10 cellular contexts compared by ENCODE assay signal in the genomic region with DNA sequence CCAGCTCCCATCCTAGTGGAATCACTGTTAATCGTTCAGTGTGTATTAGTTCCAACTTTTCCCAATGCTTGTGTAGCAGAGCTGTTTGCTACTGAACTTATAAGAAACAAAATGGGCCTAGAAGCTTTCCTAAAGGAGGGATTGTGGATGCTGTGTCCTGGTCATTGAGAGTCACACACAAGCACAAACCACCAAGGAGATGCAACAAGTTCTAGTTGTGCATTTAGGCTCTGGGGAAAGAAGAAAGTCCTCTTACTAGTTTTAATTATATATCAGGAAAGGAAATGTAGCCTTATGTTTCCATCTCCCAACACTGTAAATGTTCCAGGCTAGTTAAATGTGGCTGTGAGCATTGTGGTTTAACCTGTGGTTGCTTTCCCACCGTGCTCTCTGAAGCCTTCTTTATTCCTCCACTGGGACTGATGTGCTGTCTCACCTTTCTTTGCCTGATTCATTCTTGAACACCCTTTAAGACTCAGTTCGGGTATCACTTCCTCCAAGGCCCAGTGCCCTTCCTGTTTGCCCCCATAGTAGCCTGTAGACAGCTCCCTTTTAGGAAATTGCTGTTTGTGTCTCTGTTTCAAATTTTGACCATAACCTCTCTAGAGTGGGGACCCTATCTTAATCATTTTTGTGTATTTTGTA. TPM values are rescaled to one million over a fixed set of nuclear protein-coding genes. Genes with fewer than 3 reads are reported as not detected.
DNase-seq lines count a peak whose midpoint lies in the region; ATAC-seq, FAIRE-seq and TF ChIP-seq lines count a peak whose summit lies in the region.
"Had no signal": no experiment of that assay in that cellular context is flagged by ENCODE, and none has a peak within 500 bp of the region (broad histone marks: within the 10 kb centered on the region; RNA-seq: fewer than 3 reads in every experiment).

No MANE protein-coding gene starts in this region.

- H4K20me1 ChIP-seq in GM12878 (ENCODE audit: control insufficient read depth, insufficient read depth), result no peaks in the 10 kb centered on the region

- H3K27ac ChIP-seq in GM12878 (ENCODE audit: control insufficient read depth, insufficient read depth), result peak overlapping the region; percentile 77

- H3K4me1 ChIP-seq in GM12878 (ENCODE audit: control insufficient read depth, insufficient read depth, low read length), result peaks cover 17% of the 10 kb centered on the region

- 33% methylated on average over 3 of the region's 3 CpGs for WGBS in GM12878 (ENCODE audit: insufficient coverage, insufficient replicate concordance, low lambda C conversion rate, missing lambda C conversion rate)

- peak; percentile 93 for FAIRE-seq in GM12891 (lab: Jason Lieb, UNC)
- FAIRE-seq in GM12878 (lab: Jason Lieb, UNC), result peak; percentile 95

- TF ChIP-seq RAD21 in GM12878 (IDR thresholded peaks at IDR 0.05; ENCODE audit: insufficient read depth, low read depth, low read length), result no peak; the same call in 1 of the 2 replicates

- in situ Hi-C loops in GM12878 (cut with MboI), result no loop called here

- BruUV-seq in GM12878 (replicated peaks; lab: Mats Ljungman, UMichigan), result no TSS peak

- POLR2A ChIA-PET in GM12878 (lab: Charles Lee), result interaction anchor here (0.7 to 2.3 kb wide), 10 partner anchors 9 to 56 kb away, joined by 3 to 13 read pairs (median 8); partner anchors contain the start of genes ATP10D and COMMD8

- no peak for TF ChIP-seq POLR2A in GM12891 (IDR thresholded peaks at IDR 0.05; ENCODE audit: low read depth, low read length)
- TF ChIP-seq POLR2A in GM12878 (IDR thresholded peaks at IDR 0.05; ENCODE audit: low read depth, low read length), result no peak

- no peak overlapping the region; the same call in 1 of the 2 replicates for H3K4me3 ChIP-seq in GM12878
- H3K4me3 ChIP-seq: lung had no signal

- intact Hi-C loops in GM12878 (cut with micrococcal nuclease; ENCODE audit: unreplicated experiment), result loop anchor here (1.0 to 10.0 kb wide), 3 partner anchors 12 to 525 kb away; no protein-coding TSS in a partner anchor

- no peaks in the 10 kb centered on the region for H3K79me2 ChIP-seq in GM12878 (ENCODE audit: control insufficient read depth, insufficient read depth, low read length)

- H3K9ac ChIP-seq in GM12878 (ENCODE audit: control insufficient read depth, insufficient read depth, low read length), result 0 out of 2 replicates have a peak overlapping the region, but pooled peaks have one; percentile 9

- CTCF ChIA-PET in GM12878 (lab: Yijun Ruan, JAX), result interaction anchor here (0.9 to 3.5 kb wide), 9 partner anchors 9 to 48 kb away, joined by 3 to 18 read pairs (median 7); no protein-coding TSS in a partner anchor

- ATAC-seq in GM21423 (IDR thresholded peaks at IDR 0.05; ENCODE audit: unreplicated experiment) (peak; percentile 99), HG03378 (IDR thresholded peaks at IDR 0.05; ENCODE audit: unreplicated experiment) (peak; percentile 100), GM12878 (peak; percentile 99)

- DNase-seq in GM12891 (ENCODE audit: insufficient read length, low spot score) (no peak), GM12878 (ENCODE audit: low read depth, low spot score) (peak; percentile 81), HCEC 1CT (no peak), cortex of kidney (lab: John Stamatoyannopoulos, UW) (no peak), COLO829 (ENCODE audit: low spot score) (no peak)
- no peak for DNase-seq in central memory CD4-positive, alpha-beta T cell
- DNase-seq: activated CD4-positive, CD25-positive, alpha-beta regulatory T cell treated with anti-CD3 and anti-CD28 coated beads, Interleukin-2, amount 50 U/mL, for 72 hours had no signal

- TF ChIP-seq EP300 in GM12878 (IDR thresholded peaks at IDR 0.05; ENCODE audit: borderline replicate concordance in 1 of 2, control insufficient read depth in 1 of 2, low read depth in 2 of 2, low read length in 2 of 2), result peak in 1 of 2 experiments; percentile 87; a peak in 2 of 4 replicates

- H2AFZ ChIP-seq in GM12878 (ENCODE audit: control insufficient read depth, low read depth, low read length), result peak overlapping the region; percentile 35

- TF ChIP-seq CTCF in GM12878 (IDR thresholded peaks at IDR 0.05 in 2 of 3, conservative IDR thresholded peaks at IDR 0.05 in 1 of 3; ENCODE audit: control insufficient read depth in 2 of 3, extremely low read depth in 1 of 3, insufficient read depth in 1 of 3, low read depth in 3 of 3, low read length in 3 of 3), result no peak

- H3K36me3 ChIP-seq in GM12878 (ENCODE audit: control insufficient read depth in 2 of 2, insufficient read depth in 2 of 2, low read length in 1 of 2), result peaks cover 0 to 7% of the 10 kb centered on the region in 2 experiments; a peak in 1 of 4 replicates

- no peaks in the 10 kb centered on the region for H3K27me3 ChIP-seq in GM12878 (replicated peaks in 1 of 2; ENCODE audit: control insufficient read depth in 2 of 2, insufficient read depth in 2 of 2, low read length in 1 of 2)

- RAD21 ChIA-PET in GM12878 (lab: Charles Lee; ENCODE audit: unreplicated experiment), result interaction anchor here (0.8 to 3.0 kb wide), 15 partner anchors 8 to 98 kb away, joined by 3 to 36 read pairs (median 6); partner anchors contain the start of genes ATP10D and COMMD8

- SMC1A ChIA-PET in GM12878 (lab: Charles Lee; ENCODE audit: uncharacterized antibody, unreplicated experiment), result interaction anchor here (0.8 to 6.8 kb wide), 18 partner anchors 7 to 59 kb away, joined by 3 to 72 read pairs (median 8); partner anchors contain the start of genes ATP10D and COMMD8

- peak overlapping the region; percentile 43 for H3K4me2 ChIP-seq in GM12878 (ENCODE audit: control insufficient read depth, insufficient read depth)

- H3K9me3 ChIP-seq in GM12878 (replicated peaks; ENCODE audit: control insufficient read depth, insufficient read depth, low read length), result no peaks in the 10 kb centered on the region

TF ChIP-seq in GM12891, 5 proteins besides CTCF, POLR2A, EP300 and RAD21:
- TF ChIP-seq SPI1 (IDR thresholded peaks at IDR 0.05; ENCODE audit: low read depth, low read length) (peak; percentile 96), TAF1 (IDR thresholded peaks at IDR 0.05; ENCODE audit: low read depth, low read length) (no peak), POU2F2 (IDR thresholded peaks at IDR 0.05; ENCODE audit: low read depth, low read length) (0 out of 2 replicates have a peak, but pooled peaks have one; percentile 22), POLR2AphosphoS5 (IDR thresholded peaks at IDR 0.05; ENCODE audit: low read depth, low read length) (no peak), PAX5 (IDR thresholded peaks at IDR 0.05; ENCODE audit: insufficient read depth, low read length, severe bottlenecking) (no peak)
TF ChIP-seq in GM12891: peak in this region for 2.

TF ChIP-seq in GM12878, 131 proteins besides CTCF, POLR2A, EP300 and RAD21 (continues in another document):
- no peak for TF ChIP-seq NFXL1 (IDR thresholded peaks at IDR 0.05; ENCODE audit: borderline replicate concordance)
- peak; percentile 89 for TF ChIP-seq MTA2 (IDR thresholded peaks at IDR 0.05; ENCODE audit: low read depth)
- TF ChIP-seq BMI1 (IDR thresholded peaks at IDR 0.05; ENCODE audit: borderline replicate concordance), result peak; percentile 66; the same call in 1 of the 2 replicates
- no peak for TF ChIP-seq ZNF622 (IDR thresholded peaks at IDR 0.05)
- TF ChIP-seq NFIC (IDR thresholded peaks at IDR 0.05; ENCODE audit: low read depth, low read length), result peak; percentile 68; the same call in 1 of the 2 replicates
- no peak for TF ChIP-seq CBX3 (IDR thresholded peaks at IDR 0.05; ENCODE audit: borderline replicate concordance, low read depth)
- TF ChIP-seq LARP7 (IDR thresholded peaks at IDR 0.05), result no peak
- no peak for TF ChIP-seq ZNF207 (IDR thresholded peaks at IDR 0.05; ENCODE audit: borderline replicate concordance)
- peak; percentile 78 for TF ChIP-seq NR2F1 (conservative IDR thresholded peaks at IDR 0.05)
- 0 out of 2 replicates have a peak, but pooled peaks have one; percentile 75 for TF ChIP-seq RCOR1 (conservative IDR thresholded peaks at IDR 0.05; ENCODE audit: low read depth, low read length)

RNA-seq across cellular contexts. Expression of gene ATP10D, which starts 34.3 kb away (rescaled TPM):
- 3.4 TPM for polyA plus RNA-seq in GM12891 (2012; ENCODE audit: low read depth, missing spikeins)
- 101 and 123 TPM in 2 replicates for total RNA-seq in GM12878 (2013; cell fraction: nucleolus; rRNA removed)
- total RNA-seq in GM12878 (2014; rRNA removed) (16.5 and 20.3 TPM in 2 replicates), GM12878 (2014; rRNA removed; fragmentation: Illumina TruSeq; extraction: Trizol) (20.7 and 20.8 TPM in 2 replicates), GM12878 (2021) (30.0 and 31.7 TPM in 2 replicates)
- 5.5 TPM for polyA plus RNA-seq in GM12878 (2011; ENCODE audit: low read depth)
- polyA plus RNA-seq in GM12878 (2011; rRNA removed) (50.3 and 60.3 TPM in 2 replicates), GM12878 (2014; fragmentation: Illumina TruSeq; extraction: Trizol) (18.7 and 19.8 TPM in 2 replicates), GM12878 (2014; fragmentation: Nextera tagmentation; extraction: Ambion mirVana) (10 to 100 TPM; 10.2 to 18.0 TPM), GM12878 (2014; rRNA removed) (9.4 and 11.2 TPM in 2 replicates), GM12878 (2016; fragmentation: Nextera tagmentation; extraction: Ambion mirVana) (10 to 100 TPM; 19.4 to 25.6 TPM)
- 18.1 and 22.6 TPM in 2 replicates for polyA plus RNA-seq in GM12878 (2011; cell fraction: cytosol; rRNA removed)
- 42.1 and 55.4 TPM in 2 replicates for polyA plus RNA-seq in GM12878 (2011; cell fraction: nucleus; rRNA removed)
- polyA plus RNA-seq in GM12878 (2012), result 10.5 and 10.7 TPM in 2 replicates
- 97.4 and 201 TPM in 2 replicates for polyA minus RNA-seq in GM12878 (2011; rRNA and poly(A)+ RNA removed)
- 18.3 and 21.1 TPM in 2 replicates for polyA minus RNA-seq in GM12878 (2011; cell fraction: cytosol; rRNA and poly(A)+ RNA removed)
- polyA minus RNA-seq in GM12878 (2011; cell fraction: nucleus; rRNA and poly(A)+ RNA removed), result 67.3 and 81.0 TPM in 2 replicates

RNA-seq across cellular contexts. Expression of gene COMMD8, which starts 55.9 kb away (rescaled TPM):
- 18.2 TPM for polyA plus RNA-seq in GM12891 (2012; ENCODE audit: low read depth, missing spikeins)
- 9.2 and 9.9 TPM in 2 replicates for total RNA-seq in GM12878 (2013; cell fraction: nucleolus; rRNA removed)
- total RNA-seq in GM12878 (2014; rRNA removed), result 36.3 and 47.2 TPM in 2 replicates
- total RNA-seq in GM12878 (2014; rRNA removed; fragmentation: Illumina TruSeq; extraction: Trizol), result 36.4 and 38.5 TPM in 2 replicates
- 36.5 and 36.8 TPM in 2 replicates for total RNA-seq in GM12878 (2021)
- polyA plus RNA-seq in GM12878 (2011; ENCODE audit: low read depth), result 12.9 TPM
- polyA plus RNA-seq in GM12878 (2011; rRNA removed), result 58.3 and 104 TPM in 2 replicates
- 14.0 and 14.9 TPM in 2 replicates for polyA plus RNA-seq in GM12878 (2011; cell fraction: cytosol; rRNA removed)
- 12.7 and 14.0 TPM in 2 replicates for polyA plus RNA-seq in GM12878 (2011; cell fraction: nucleus; rRNA removed)
- polyA plus RNA-seq in GM12878 (2012), result 22.9 and 23.4 TPM in 2 replicates
- polyA plus RNA-seq in GM12878 (2014; fragmentation: Illumina TruSeq; extraction: Trizol), result 28.6 and 31.8 TPM in 2 replicates
- polyA plus RNA-seq in GM12878 (2014; fragmentation: Nextera tagmentation; extraction: Ambion mirVana), result 100 to 1,000 TPM; 126 to 152 TPM
- polyA plus RNA-seq in GM12878 (2014; rRNA removed), result 23.2 and 27.6 TPM in 2 replicates
- 100 to 1,000 TPM; 142 to 156 TPM for polyA plus RNA-seq in GM12878 (2016; fragmentation: Nextera tagmentation; extraction: Ambion mirVana)
- polyA minus RNA-seq in GM12878 (2011; rRNA and poly(A)+ RNA removed), result 8.6 and 12.0 TPM in 2 replicates
- 6.0 and 8.0 TPM in 2 replicates for polyA minus RNA-seq in GM12878 (2011; cell fraction: cytosol; rRNA and poly(A)+ RNA removed)
- polyA minus RNA-seq in GM12878 (2011; cell fraction: nucleus; rRNA and poly(A)+ RNA removed), result 7.1 and 7.5 TPM in 2 replicates
